In genomic region chr15:34755419-34755773, GRCh38 we compare ENCODE assay signal across 18 cellular contexts. TPM values are rescaled to one million over a fixed set of nuclear protein-coding genes. Genes with fewer than 3 reads are reported as not detected.
DNase-seq lines count a peak whose midpoint lies in the region; ATAC-seq and TF ChIP-seq lines count a peak whose summit lies in the region.
"Had no signal": no experiment of that assay in that cellular context is flagged by ENCODE, and none has a peak within 500 bp of the region (broad histone marks: within the 10 kb centered on the region; RNA-seq: fewer than 3 reads in every experiment).

No MANE protein-coding gene starts in this region.

- H3K27me3 Mint-ChIP-seq in brain = peaks cover 80% of the 10 kb centered on the region
- H3K27me3 Mint-ChIP-seq in naive B cell = peaks cover 60 to 76% (median 73%) of the 10 kb centered on the region in 3 donors

- DNase-seq in right atrium auricular region (ENCODE audit: low spot score) (no peak), Right ventricle myocardium inferior (ENCODE audit: missing footprints) (no peak), naive B cell (no peak), thoracic aorta (ENCODE audit: low spot score) (no peak), AG08396 (ENCODE audit: low spot score) (no peak), glomerular visceral epithelial cell (ENCODE audit: extremely low spot score) (no peak)
- no peak for DNase-seq in activated CD4-positive, alpha-beta T cell treated with anti-CD3 and anti-CD28 coated beads for 1 hour
- DNase-seq: activated CD4-positive, alpha-beta T cell treated with anti-CD3 and anti-CD28 coated beads, Interleukin-2, amount 50 U/mL, for 4 hours; activated T-cell treated with anti-CD3 and anti-CD28 coated beads, Interleukin-2, amount 50 U/mL, for 1 hour; central memory CD4-positive, alpha-beta T cell; effector memory CD4-positive, alpha-beta T cell; NCI-H187 treated with DMSO at 0.1 percent for 48 hours; PC-3; stimulated activated CD4-positive, alpha-beta T cell treated with anti-CD3 and anti-CD28 coated beads, Interleukin-4, amount 100 ng/mL, for 4 hours had no signal

- intact Hi-C loops in Right ventricle myocardium inferior (cut with DNase I) = no loop called here

- no peaks in the 10 kb centered on the region for H3K9me3 ChIP-seq in right atrium auricular region
- H3K9me3 ChIP-seq in thoracic aorta = no peaks in the 10 kb centered on the region

- peak overlapping the region in 1 of 2 donors; percentile 72 for H3K27ac ChIP-seq in right atrium auricular region
- no peak overlapping the region for H3K27ac ChIP-seq in thoracic aorta
- H3K27ac ChIP-seq: skin epidermis had no signal

- H3K36me3 ChIP-seq in right atrium auricular region = no peaks in the 10 kb centered on the region
- no peaks in the 10 kb centered on the region for H3K36me3 ChIP-seq in thoracic aorta

- H3K4me3 ChIP-seq in right atrium auricular region (peak overlapping the region; percentile 53), thoracic aorta (peak overlapping the region; percentile 64)

- peaks cover 53% of the 10 kb centered on the region for H3K4me1 Mint-ChIP-seq in brain
- H3K4me1 Mint-ChIP-seq in naive B cell = peaks cover 4 to 10% (median 5%) of the 10 kb centered on the region in 3 donors

- H3K4me1 ChIP-seq in right atrium auricular region (peaks cover 0 to 14% of the 10 kb centered on the region in 2 donors), thoracic aorta (ENCODE audit: control insufficient read depth in 1 of 2, low read depth in 2 of 2) (peaks cover 8 to 14% of the 10 kb centered on the region in 2 donors)

- ATAC-seq in Right ventricle myocardium inferior (no peak), naive B cell (ENCODE audit: low read depth in 2 of 2) (no peak), thoracic aorta (ENCODE audit: insufficient number of reproducible peaks, low FRiP score, low read depth) (no peak)
- ATAC-seq: PC-3 had no signal

- TF ChIP-seq CTCF in right atrium auricular region (IDR thresholded peaks at IDR 0.05) = no peak
- no peak for TF ChIP-seq CTCF in brain (conservative IDR thresholded peaks at IDR 0.05)
- TF ChIP-seq CTCF in thoracic aorta (IDR thresholded peaks at IDR 0.05) = no peak

- H3K9me3 Mint-ChIP-seq in brain (peaks cover 0 to 6% (median 0%) of the 10 kb centered on the region in 5 experiments), naive B cell (peaks cover 0 to 6% (median 0%) of the 10 kb centered on the region in 7 donors)

- H3K4me3 Mint-ChIP-seq in brain (peak overlapping the region; percentile 81 to 90 (median 87)), naive B cell (peak overlapping the region in 5 of 8 donors; percentile 23 to 69 (median 40))

- H3K27me3 ChIP-seq in right atrium auricular region (peaks cover 0 to 6% of the 10 kb centered on the region in 2 donors), thoracic aorta (replicated peaks; ENCODE audit: insufficient read depth) (peaks cover 12% of the 10 kb centered on the region)

- peak overlapping the region in 4 of 5 experiments; percentile 44 to 62 (median 52) for H3K27ac Mint-ChIP-seq in brain
- no peak overlapping the region for H3K27ac Mint-ChIP-seq in naive B cell

- H3K36me3 Mint-ChIP-seq in brain (peaks cover 3% of the 10 kb centered on the region), naive B cell (peaks cover 0 to 7% of the 10 kb centered on the region in 2 donors)

RNA-seq across cellular contexts. Expression of gene GJD2, which starts 0.6 kb away (rescaled TPM):
- 10 to 100 TPM; 13.6 to 42.3 TPM for total RNA-seq in right atrium auricular region
- not detected for total RNA-seq in Right ventricle myocardium inferior
- 0.20 TPM for polyA plus RNA-seq in brain (ENCODE audit: insufficient read depth, low read depth, low replicate concordance)
- not detected for polyA plus RNA-seq in naive B cell (ENCODE audit: low read depth in 6 of 6)
- total RNA-seq in thoracic aorta = not detected
- total RNA-seq: NCI-H460, PC-3, SK-MEL-5 had no signal

RNA-seq across cellular contexts. Expression of gene ACTC1, which starts 40.0 kb away (rescaled TPM):
- total RNA-seq in right atrium auricular region (over 10,000 TPM in 1 of 2 donors, 1,000 to 10,000 TPM in 1; 8,662 to 10,302 TPM), Right ventricle myocardium inferior (15,626 TPM), thoracic aorta (100 to 1,000 TPM in 1 of 2 donors, 10 to 100 TPM in 1; 47.7 to 125 TPM)
- polyA plus RNA-seq in brain (ENCODE audit: insufficient read depth, low read depth, low replicate concordance) (1.2 TPM), naive B cell (ENCODE audit: low read depth in 6 of 6) (not detected)
- total RNA-seq: PC-3, SK-MEL-5 had no signal

Comparison
In these comparisons a context has a peak if more than half of its experiments do, and no peak if none do; other contexts are left out.
1. RNA of gene GJD2, which starts 0.6 kb away (total RNA-seq): 13.6 to 42.3 TPM in right atrium auricular region; not detected in Right ventricle myocardium inferior (single experiment) and not detected in thoracic aorta; every median in the first group is over 10 times any median in the second.
2. H3K27ac Mint-ChIP-seq: peak in brain (4 of 5); none in naive B cell (0 of 6).
3. RNA of gene ACTC1, which starts 40.0 kb away (total RNA-seq): 15,626 TPM in Right ventricle myocardium inferior (single experiment) and 8,662 to 10,302 TPM in right atrium auricular region; 47.7 to 125 TPM in thoracic aorta; every median in the first group is over 10 times any median in the second.